In the genomic region with DNA sequence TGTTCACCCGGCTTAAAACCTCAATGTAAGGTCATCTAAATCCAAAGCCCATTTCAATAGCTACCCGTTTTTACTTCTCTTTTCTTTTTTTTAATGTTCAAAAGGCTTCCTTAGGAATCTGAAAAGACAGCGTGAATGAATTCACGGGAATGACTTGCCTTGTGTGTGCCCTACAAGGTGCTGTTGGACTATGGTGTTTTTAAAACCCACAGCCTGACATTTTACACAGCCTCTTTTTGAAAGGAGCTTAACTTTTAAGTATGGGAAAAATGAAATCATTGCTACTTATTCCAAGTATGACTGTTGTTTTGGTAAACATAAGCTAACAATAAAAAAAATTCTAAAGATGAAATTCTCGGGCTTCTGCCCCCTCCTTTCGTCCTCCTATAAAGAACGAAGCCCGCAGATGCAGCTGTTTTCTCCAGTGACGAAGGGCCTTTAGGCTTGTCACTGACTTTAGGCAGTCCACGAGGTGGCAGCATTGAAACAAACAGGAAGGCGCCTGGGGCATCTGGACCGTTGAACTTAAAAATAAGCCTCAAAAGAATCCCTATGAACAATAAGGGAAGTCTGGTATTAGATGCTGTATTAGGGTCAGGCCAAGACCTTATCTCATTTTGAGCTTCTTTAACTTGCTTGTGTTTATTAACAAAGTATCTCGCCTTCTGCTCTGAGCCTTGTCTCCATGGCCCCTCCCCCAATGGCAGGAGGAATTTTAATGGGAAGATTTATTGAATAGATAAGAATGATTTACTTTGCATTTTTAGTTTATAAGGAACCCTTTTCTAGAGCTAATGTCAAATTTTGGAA, we compare ENCODE assay signal across 8 cellular contexts.
A peak's percentile ranks its signal among the peaks of the same experiment; 100 is the strongest.
DNase-seq lines count a peak whose midpoint lies in the region; ATAC-seq and TF ChIP-seq lines count a peak whose summit lies in the region.

No MANE protein-coding gene starts in this region.

- H3K27ac Mint-ChIP-seq in activated naive CD8-positive, alpha-beta T cell treated with anti-CD3 and anti-CD28 coated beads for 36 hours: no peak overlapping the region
- no peak overlapping the region for H3K27ac Mint-ChIP-seq in progenitor cell of endocrine pancreas

- POLR2A ChIA-PET in SK-N-SH (lab: Yijun Ruan, JAX): interaction anchor here (0.6 to 1.0 kb wide), 2 partner anchors 96 to 142 kb away, joined by 3 read pairs; no protein-coding TSS in a partner anchor

- DNase-seq in DMS153 (lab: John Stamatoyannopoulos, UW): peak; percentile 39
- peak; percentile 83 for DNase-seq in LNCaP clone FGC (ENCODE audit: low read depth)
- DNase-seq in SK-N-SH: peak; percentile 68
- peak; percentile 67 for DNase-seq in activated naive CD8-positive, alpha-beta T cell treated with anti-CD3 and anti-CD28 coated beads for 36 hours
- peak; percentile 81 for DNase-seq in Right ventricle myocardium superior
- DNase-seq in progenitor cell of endocrine pancreas (ENCODE audit: low spot score, unreplicated experiment): peak; percentile 50
- DNase-seq in ureter (ENCODE audit: low spot score): peak; percentile 86

- H3K9me3 ChIP-seq in SK-N-SH: no peaks in the 10 kb centered on the region

- H3K4me2 ChIP-seq in SK-N-SH: no peak overlapping the region

- no peak overlapping the region for H3K4me3 ChIP-seq in LNCaP clone FGC (ENCODE audit: low read depth, low read length)
- peak overlapping the region in 1 of 2 experiments; percentile 32; a peak in 1 of 4 replicates for H3K4me3 ChIP-seq in SK-N-SH (ENCODE audit: low read depth in 2 of 2, low read length in 1 of 2)

- peak; percentile 81 for TF ChIP-seq CTCF in LNCaP clone FGC (IDR thresholded peaks at IDR 0.05; ENCODE audit: control insufficient read depth, extremely low read depth, insufficient read depth)
- TF ChIP-seq CTCF in SK-N-SH (IDR thresholded peaks at IDR 0.05): peak; percentile 88
- peak; percentile 87 for TF ChIP-seq CTCF in progenitor cell of endocrine pancreas (IDR thresholded peaks at IDR 0.05; ENCODE audit: unreplicated experiment)

- peak; percentile 91 for TF ChIP-seq RAD21 in SK-N-SH (IDR thresholded peaks at IDR 0.05; ENCODE audit: low read length)

- intact Hi-C loops in Right ventricle myocardium superior (cut with DNase I): loop anchor here (10.0 kb wide), 1 partner anchor 142 kb away; the partner anchor contains the start of gene NRP1

- H3K27me3 ChIP-seq in SK-N-SH (ENCODE audit: insufficient read depth): no peaks in the 10 kb centered on the region

- no peaks in the 10 kb centered on the region for H3K4me1 Mint-ChIP-seq in activated naive CD8-positive, alpha-beta T cell treated with anti-CD3 and anti-CD28 coated beads for 36 hours
- peaks cover 34% of the 10 kb centered on the region for H3K4me1 Mint-ChIP-seq in progenitor cell of endocrine pancreas (ENCODE audit: low read depth)

- H3K4me1 ChIP-seq in SK-N-SH (ENCODE audit: control insufficient read depth in 1 of 2, insufficient read depth in 2 of 2, low read depth in 1 of 2, low read length in 1 of 2): peaks cover 4 to 34% of the 10 kb centered on the region in 2 experiments; a peak in 3 of 4 replicates

- 35% methylated on average over 13 of the region's 13 CpGs for WGBS in SK-N-SH (ENCODE audit: low lambda C conversion rate)

- CTCF ChIA-PET in SK-N-SH (lab: Yijun Ruan, JAX): interaction anchor here (0.6 to 4.0 kb wide), 61 partner anchors 9 to 1448 kb away, joined by 3 to 51 read pairs (median 4); partner anchors contain the start of gene NRP1

- H3K27ac ChIP-seq in SK-N-SH (ENCODE audit: low read depth in 2 of 2, low read length in 1 of 2): peak overlapping the region; percentile 62 to 64; a peak in 3 of 4 replicates

- no peaks in the 10 kb centered on the region for H3K9me3 Mint-ChIP-seq in activated naive CD8-positive, alpha-beta T cell treated with anti-CD3 and anti-CD28 coated beads for 36 hours
- H3K9me3 Mint-ChIP-seq in progenitor cell of endocrine pancreas (ENCODE audit: low read depth): peaks cover 4% of the 10 kb centered on the region

- no peaks in the 10 kb centered on the region for H3K36me3 Mint-ChIP-seq in activated naive CD8-positive, alpha-beta T cell treated with anti-CD3 and anti-CD28 coated beads for 36 hours
- peaks cover 9% of the 10 kb centered on the region for H3K36me3 Mint-ChIP-seq in progenitor cell of endocrine pancreas (ENCODE audit: insufficient read depth)

- peak in 1 of 2 experiments; percentile 25; a peak in 1 of 4 replicates for TF ChIP-seq EP300 in SK-N-SH (IDR thresholded peaks at IDR 0.05; ENCODE audit: borderline replicate concordance in 1 of 2, low read depth in 1 of 2, low read length in 1 of 2)

- H3K9me2 ChIP-seq in SK-N-SH: no peaks in the 10 kb centered on the region

- peaks cover 40% of the 10 kb centered on the region for H3F3A ChIP-seq in SK-N-SH (replicated peaks; ENCODE audit: insufficient read depth)

- no peaks in the 10 kb centered on the region for H4K20me1 ChIP-seq in SK-N-SH (ENCODE audit: insufficient read depth)

- ATAC-seq in GM21576 (IDR thresholded peaks at IDR 0.05; ENCODE audit: unreplicated experiment) (peak; percentile 78), Right ventricle myocardium superior (ENCODE audit: poor library complexity) (peak; percentile 90)

- H3K4me3 Mint-ChIP-seq in activated naive CD8-positive, alpha-beta T cell treated with anti-CD3 and anti-CD28 coated beads for 36 hours: no peak overlapping the region
- H3K4me3 Mint-ChIP-seq in progenitor cell of endocrine pancreas (ENCODE audit: low read depth): no peak overlapping the region

- H3K36me3 ChIP-seq in SK-N-SH (replicated peaks in 1 of 2; ENCODE audit: control insufficient read depth in 1 of 2, insufficient read depth in 2 of 2, low read length in 1 of 2): peaks cover 20 to 87% of the 10 kb centered on the region in 2 experiments

- H2AFZ ChIP-seq in SK-N-SH (ENCODE audit: low read depth): no peak overlapping the region

- no peak overlapping the region for H3K9ac ChIP-seq in SK-N-SH

- 0 out of 2 replicates have a peak, but pooled peaks cover 3% of the 10 kb centered on the region for H3K79me2 ChIP-seq in SK-N-SH (ENCODE audit: insufficient read depth)

- peaks cover 8% of the 10 kb centered on the region for H3K27me3 Mint-ChIP-seq in activated naive CD8-positive, alpha-beta T cell treated with anti-CD3 and anti-CD28 coated beads for 36 hours
- peaks cover 8% of the 10 kb centered on the region for H3K27me3 Mint-ChIP-seq in progenitor cell of endocrine pancreas

TF ChIP-seq in SK-N-SH, 30 proteins besides CTCF, POLR2A, EP300 and RAD21:
- TF ChIP-seq GATA2 (CRISPR knock-in tag; IDR thresholded peaks at IDR 0.05) (no peak), NRF1 (IDR thresholded peaks at IDR 0.05; ENCODE audit: low read depth, low read length) (0 out of 2 replicates have a peak, but pooled peaks have one; percentile 1), SMC3 (IDR thresholded peaks at IDR 0.05; ENCODE audit: low read depth, low read length) (peak; percentile 80), SIN3A (IDR thresholded peaks at IDR 0.05; ENCODE audit: borderline replicate concordance, low read depth, low read length) (no peak), GABPA (IDR thresholded peaks at IDR 0.05; ENCODE audit: low read depth) (no peak), RXRA (IDR thresholded peaks at IDR 0.05; ENCODE audit: borderline replicate concordance, low read depth) (no peak), ELF1 (IDR thresholded peaks at IDR 0.05) (no peak), TCF12 (IDR thresholded peaks at IDR 0.05) (peak; percentile 47; the same call in 1 of the 2 replicates), ZBTB33 (IDR thresholded peaks at IDR 0.05; ENCODE audit: borderline replicate concordance, low read depth) (no peak), TEAD4 (IDR thresholded peaks at IDR 0.05; ENCODE audit: borderline replicate concordance, insufficient read depth) (0 out of 2 replicates have a peak, but pooled peaks have one; percentile 6), MAX (IDR thresholded peaks at IDR 0.05; ENCODE audit: low read depth) (no peak), FOXM1 (IDR thresholded peaks at IDR 0.05; ENCODE audit: low read depth) (0 out of 2 replicates have a peak, but pooled peaks have one; percentile 24), JUND (IDR thresholded peaks at IDR 0.05) (no peak), RFX5 (IDR thresholded peaks at IDR 0.05; ENCODE audit: low read length) (no peak)
